Comparison of ENCODE assay signal across 33 cellular contexts in genomic region chr10:23001901-23002516, GRCh38.
DNase-seq lines count a peak whose midpoint lies in the region; ATAC-seq, FAIRE-seq and TF ChIP-seq lines count a peak whose summit lies in the region.
"Had no signal": no experiment of that assay in that cellular context is flagged by ENCODE, and none has a peak within 500 bp of the region (broad histone marks: within the 10 kb centered on the region; RNA-seq: fewer than 3 reads in every experiment).

No MANE protein-coding gene starts in this region.

- H3K4me1 ChIP-seq in ES-I3 (ENCODE audit: insufficient read depth, low read length) (no peaks in the 10 kb centered on the region), iPS-15b (ENCODE audit: control insufficient read depth, insufficient read depth, low read length) (peaks cover 3% of the 10 kb centered on the region), neural progenitor cell (peaks cover 11% of the 10 kb centered on the region), HepG2 (ENCODE audit: insufficient read depth, low read length) (no peaks in the 10 kb centered on the region)
- H3K4me1 ChIP-seq: A549, adrenal gland had no signal

- H4K20me1 ChIP-seq in neural progenitor cell (ENCODE audit: low read depth) (no peaks in the 10 kb centered on the region), HepG2 (ENCODE audit: insufficient read depth, low read length) (no peaks in the 10 kb centered on the region)

- H3K36me3 Mint-ChIP-seq in neural progenitor cell = peaks cover 5% of the 10 kb centered on the region
- H3K36me3 Mint-ChIP-seq: activated naive CD4-positive, alpha-beta T cell treated with anti-CD3 and anti-CD28 coated beads, Interleukin-2, amount 10 ng/mL, durations not matched to agents 7 days and 5 days; CD4-positive, alpha-beta memory T cell; naive thymus-derived CD8-positive, alpha-beta T cell had no signal

- 34% methylated on average over 11 of the region's 14 CpGs for WGBS in HepG2 (ENCODE audit: low lambda C conversion rate)

- peak overlapping the region; percentile 64 for H2AFZ ChIP-seq in neural progenitor cell (replicated peaks)
- no peak overlapping the region for H2AFZ ChIP-seq in HepG2 (ENCODE audit: low read length)

- peaks cover 5% of the 10 kb centered on the region for H3K27me3 Mint-ChIP-seq in neural progenitor cell (ENCODE audit: insufficient read depth, low read depth)

- H3K4me3 Mint-ChIP-seq in neural progenitor cell = no peak overlapping the region
- H3K4me3 Mint-ChIP-seq: activated CD4-positive, alpha-beta memory T cell treated with anti-CD3 and anti-CD28 coated beads, Interleukin-2, amount 10 ng/mL, durations not matched to agents 7 days and 5 days; activated naive CD4-positive, alpha-beta T cell treated with anti-CD3 and anti-CD28 coated beads, Interleukin-2, amount 10 ng/mL, durations not matched to agents 7 days and 5 days; B cell; CD4-positive, alpha-beta memory T cell; naive thymus-derived CD8-positive, alpha-beta T cell; T-helper 17 cell had no signal

- no peaks in the 10 kb centered on the region for H3K9me3 Mint-ChIP-seq in neural progenitor cell
- H3K9me3 Mint-ChIP-seq: activated CD4-positive, alpha-beta memory T cell treated with anti-CD3 and anti-CD28 coated beads, Interleukin-2, amount 10 ng/mL, durations not matched to agents 7 days and 5 days; activated naive CD4-positive, alpha-beta T cell treated with anti-CD3 and anti-CD28 coated beads, Interleukin-2, amount 10 ng/mL, durations not matched to agents 7 days and 5 days; CD4-positive, alpha-beta memory T cell; naive thymus-derived CD8-positive, alpha-beta T cell had no signal

- H3K27ac Mint-ChIP-seq in neural progenitor cell = no peak overlapping the region
- H3K27ac Mint-ChIP-seq: activated CD4-positive, alpha-beta memory T cell treated with anti-CD3 and anti-CD28 coated beads, Interleukin-2, amount 10 ng/mL, durations not matched to agents 7 days and 5 days; activated naive CD4-positive, alpha-beta T cell treated with anti-CD3 and anti-CD28 coated beads, Interleukin-2, amount 10 ng/mL, durations not matched to agents 7 days and 5 days; B cell; CD4-positive, alpha-beta memory T cell; naive thymus-derived CD8-positive, alpha-beta T cell had no signal

- no peak overlapping the region for H3K27ac ChIP-seq in neural progenitor cell
- no peak overlapping the region for H3K27ac ChIP-seq in HepG2 (ENCODE audit: extremely low read length, insufficient read depth, low read length)
- H3K27ac ChIP-seq: A549, adrenal gland had no signal

- TF ChIP-seq EP300 in HepG2 (IDR thresholded peaks at IDR 0.05; ENCODE audit: low read depth in 2 of 2, low read length in 2 of 2) (no peak), HepG2 (CRISPR knock-in tag; IDR thresholded peaks at IDR 0.05; ENCODE audit: borderline replicate concordance) (no peak)

- peak overlapping the region; percentile 12 for H3K4me3 ChIP-seq in iPS-15b (ENCODE audit: low read depth, low read length)
- no peak overlapping the region for H3K4me3 ChIP-seq in neural progenitor cell
- no peak overlapping the region for H3K4me3 ChIP-seq in HepG2 (replicated peaks in 1 of 3; ENCODE audit: insufficient read depth in 1 of 3, low read depth in 2 of 3, low read length in 3 of 3)
- H3K4me3 ChIP-seq: A549, adrenal gland had no signal

- in situ Hi-C loops in HepG2 (cut with HindIII; ENCODE audit: extremely low pct_ligation_motif_present, low pct_unique_long_range_greater_than_20kb) = no loop called here

- H3K9me3 ChIP-seq in ES-I3 (ENCODE audit: control insufficient read depth, insufficient read depth, low read length) (no peaks in the 10 kb centered on the region), iPS-15b (ENCODE audit: control insufficient read depth, insufficient read depth, low read length) (no peaks in the 10 kb centered on the region), neural progenitor cell (ENCODE audit: low read depth) (no peaks in the 10 kb centered on the region), HepG2 (ENCODE audit: low read length) (no peaks in the 10 kb centered on the region)
- H3K9me3 ChIP-seq: A549, adrenal gland had no signal

- TF ChIP-seq CTCF in neural progenitor cell (IDR thresholded peaks at IDR 0.05) = no peak
- TF ChIP-seq CTCF in HepG2 (CRISPR knock-in tag; IDR thresholded peaks at IDR 0.05) = no peak

- intact Hi-C loops in HepG2 (cut with micrococcal nuclease; ENCODE audit: unreplicated experiment) = no loop called here

- CTCF ChIA-PET in HepG2 (lab: Yijun Ruan, JAX; ENCODE audit: low intra/inter-chr PET ratio, low total read pairs) = no interaction called here

- no peaks in the 10 kb centered on the region for H3K36me3 ChIP-seq in ES-I3 (ENCODE audit: insufficient read depth, low read length)
- no peaks in the 10 kb centered on the region for H3K36me3 ChIP-seq in iPS-15b (ENCODE audit: control insufficient read depth, insufficient read depth, low read length)
- H3K36me3 ChIP-seq in neural progenitor cell = no peaks in the 10 kb centered on the region
- no peaks in the 10 kb centered on the region for H3K36me3 ChIP-seq in HepG2 (replicated peaks in 1 of 2; ENCODE audit: control insufficient read depth in 1 of 2, insufficient read depth in 2 of 2, low read length in 2 of 2)
- H3K36me3 ChIP-seq: adrenal gland had no signal

- peak; percentile 63 for DNase-seq in ecto neural progenitor cell (ENCODE audit: low spot score)
- peak; percentile 51 for DNase-seq in neural progenitor cell (ENCODE audit: low spot score)
- DNase-seq in NCI-H69 (lab: John Stamatoyannopoulos, UW) = no peak
- no peak for DNase-seq in stimulated activated CD4-positive, alpha-beta T cell treated with anti-CD3 and anti-CD28 coated beads, Interleukin-2, amount 100 ng/mL, for 48 hours
- DNase-seq in HepG2 (ENCODE audit: low spot score) = no peak
- DNase-seq: activated CD4-positive, alpha-beta memory T cell treated with anti-CD3 and anti-CD28 coated beads, Interleukin-2, amount 10 ng/mL, durations not matched to agents 7 days and 5 days; activated CD4-positive, CD25-positive, alpha-beta regulatory T cell treated with anti-CD3 and anti-CD28 coated beads, Interleukin-2, amount 50 U/mL, for 72 hours; activated naive CD4-positive, alpha-beta T cell treated with anti-CD3 and anti-CD28 coated beads, Interleukin-2, amount 10 ng/mL, durations not matched to agents 7 days and 5 days; adrenal gland; CD4-positive, alpha-beta memory T cell; central memory CD4-positive, alpha-beta T cell; cortex of kidney; foreskin melanocyte; midbrain; naive thymus-derived CD8-positive, alpha-beta T cell; NCI-H1436 treated with DMSO at 0.1 percent for 48 hours; NCI-H2081 treated with DMSO at 0.1 percent for 48 hours; NCI-H2227 treated with DMSO at 0.1 percent for 48 hours; NCI-H526 treated with DMSO at 0.1 percent for 48 hours; stimulated activated naive CD4-positive, alpha-beta T cell; T-helper 17 cell had no signal

- peaks cover 10% of the 10 kb centered on the region for H3K4me1 Mint-ChIP-seq in neural progenitor cell
- H3K4me1 Mint-ChIP-seq: activated CD4-positive, alpha-beta memory T cell treated with anti-CD3 and anti-CD28 coated beads, Interleukin-2, amount 10 ng/mL, durations not matched to agents 7 days and 5 days; activated naive CD4-positive, alpha-beta T cell treated with anti-CD3 and anti-CD28 coated beads, Interleukin-2, amount 10 ng/mL, durations not matched to agents 7 days and 5 days; B cell; CD4-positive, alpha-beta memory T cell; naive thymus-derived CD8-positive, alpha-beta T cell had no signal

- no peaks in the 10 kb centered on the region for H3K27me3 ChIP-seq in iPS-15b (ENCODE audit: control insufficient read depth, insufficient read depth, low read length)
- no peaks in the 10 kb centered on the region for H3K27me3 ChIP-seq in neural progenitor cell
- peaks cover 4 to 7% of the 10 kb centered on the region in 2 experiments; a peak in 4 of 5 replicates for H3K27me3 ChIP-seq in HepG2 (ENCODE audit: control insufficient read depth in 1 of 2, insufficient read depth in 2 of 2, low read length in 2 of 2)

- no peak for TF ChIP-seq RAD21 in HepG2 (CRISPR knock-in tag; IDR thresholded peaks at IDR 0.05)

- POLR2A ChIA-PET in HepG2 (lab: Yijun Ruan, JAX) = no interaction called here

- FAIRE-seq in HepG2 (lab: Jason Lieb, UNC) = no peak
- FAIRE-seq: A549, GM18507, GM19239, islet of Langerhans, TTC549 had no signal

- no peak for TF ChIP-seq POLR2A in HepG2 (IDR thresholded peaks at IDR 0.05; ENCODE audit: insufficient read depth in 1 of 2, low read depth in 2 of 2, low read length in 2 of 2)

- H3K9ac ChIP-seq in ES-I3 (ENCODE audit: low read depth, low read length) (peak overlapping the region; percentile 22; the same call in 1 of the 2 replicates), iPS-15b (ENCODE audit: low read depth, low read length) (no peak overlapping the region), neural progenitor cell (no peak overlapping the region), HepG2 (ENCODE audit: insufficient read depth, low read depth, low read length) (no peak overlapping the region)

- ATAC-seq in HG02973 (IDR thresholded peaks at IDR 0.05; ENCODE audit: unreplicated experiment) (no peak), HepG2 (no peak)
- ATAC-seq: A549; esophagus mucosa; HCT116; naive thymus-derived CD8-positive, alpha-beta T cell; Right ventricle myocardium inferior; T-helper 17 cell had no signal

- H3K79me2 ChIP-seq in neural progenitor cell (ENCODE audit: low read depth) = no peaks in the 10 kb centered on the region
- no peaks in the 10 kb centered on the region for H3K79me2 ChIP-seq in HepG2 (ENCODE audit: insufficient read depth, low read length)

- no TSS peak for BruUV-seq in HepG2 (replicated peaks; lab: Mats Ljungman, UMichigan)

- no peaks in the 10 kb centered on the region for H3F3A ChIP-seq in neural progenitor cell (ENCODE audit: low read depth)

- no peak overlapping the region for H3K4me2 ChIP-seq in neural progenitor cell
- no peak overlapping the region for H3K4me2 ChIP-seq in HepG2 (ENCODE audit: low read depth, low read length)
- H3K4me2 ChIP-seq: A549 had no signal

TF ChIP-seq in HepG2, 621 proteins besides CTCF, POLR2A, EP300 and RAD21 (continues in another document):
- TF ChIP-seq ZNF776 (CRISPR knock-in tag; IDR thresholded peaks at IDR 0.05) (no peak), FOXO1 (CRISPR knock-in tag; IDR thresholded peaks at IDR 0.05) (no peak), ZNF143 (CRISPR knock-in tag; IDR thresholded peaks at IDR 0.05) (no peak), NR2F2 (IDR thresholded peaks at IDR 0.05; ENCODE audit: borderline replicate concordance, low read depth) (no peak), ZNF709 (CRISPR knock-in tag; IDR thresholded peaks at IDR 0.05) (no peak), ZNF670 (CRISPR knock-in tag; IDR thresholded peaks at IDR 0.05; ENCODE audit: borderline replicate concordance) (no peak)
- TF ChIP-seq, protein P1, sequence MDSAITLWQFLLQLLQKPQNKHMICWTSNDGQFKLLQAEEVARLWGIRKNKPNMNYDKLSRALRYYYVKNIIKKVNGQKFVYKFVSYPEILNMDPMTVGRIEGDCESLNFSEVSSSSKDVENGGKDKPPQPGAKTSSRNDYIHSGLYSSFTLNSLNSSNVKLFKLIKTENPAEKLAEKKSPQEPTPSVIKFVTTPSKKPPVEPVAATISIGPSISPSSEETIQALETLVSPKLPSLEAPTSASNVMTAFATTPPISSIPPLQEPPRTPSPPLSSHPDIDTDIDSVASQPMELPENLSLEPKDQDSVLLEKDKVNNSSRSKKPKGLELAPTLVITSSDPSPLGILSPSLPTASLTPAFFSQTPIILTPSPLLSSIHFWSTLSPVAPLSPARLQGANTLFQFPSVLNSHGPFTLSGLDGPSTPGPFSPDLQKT (CRISPR knock-in tag; IDR thresholded peaks at IDR 0.05; ENCODE audit: borderline replicate concordance) = no peak

Comparison
In these comparisons a context has a peak if more than half of its experiments do, and no peak if none do; other contexts are left out.
1. DNase-seq: peak in ecto neural progenitor cell (single experiment) and neural progenitor cell (single experiment); none in NCI-H69 (single experiment), stimulated activated CD4-positive, alpha-beta T cell treated with anti-CD3 and anti-CD28 coated beads, Interleukin-2, amount 100 ng/mL, for 48 hours (0 of 2) and HepG2 (single experiment).